In the genomic region with DNA sequence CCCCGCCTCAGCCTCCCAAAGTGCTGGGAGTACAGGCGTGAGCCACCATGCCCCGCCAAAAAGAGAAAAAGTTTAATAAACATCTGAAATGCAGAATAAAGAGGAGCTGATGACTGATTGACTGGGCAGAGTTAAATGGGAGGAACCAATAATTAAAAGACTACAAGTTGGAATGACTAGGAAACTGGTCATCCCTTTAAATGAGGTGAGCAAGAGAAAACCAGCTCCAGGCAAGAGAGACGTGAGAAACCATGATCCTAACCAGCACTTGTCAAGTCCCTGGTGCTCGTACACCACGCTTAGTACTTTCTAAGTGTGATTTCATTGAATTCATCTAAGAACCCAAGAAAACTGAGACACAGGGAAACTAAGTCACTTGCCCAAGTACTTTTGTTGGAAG, we compare ENCODE assay signal across 26 cellular contexts. TPM values are rescaled to one million over a fixed set of nuclear protein-coding genes. Genes with fewer than 3 reads are reported as not detected.
"Had no signal": no experiment of that assay in that cellular context is flagged by ENCODE, and none has a peak within 500 bp of the region (broad histone marks: within the 10 kb centered on the region; RNA-seq: fewer than 3 reads in every experiment).

No MANE protein-coding gene starts in this region.

- ATAC-seq: activated CD8-positive, alpha-beta memory T cell treated with anti-CD3 and anti-CD28 coated beads, Interleukin-2, amount 10 ng/mL, durations not matched to agents 7 days and 5 days; activated naive CD4-positive, alpha-beta T cell treated with anti-CD3 and anti-CD28 coated beads, Interleukin-2, amount 50 U/mL, for 72 hours; activated naive CD8-positive, alpha-beta T cell treated with anti-CD3 and anti-CD28 coated beads, Interleukin-2, amount 50 U/mL, for 24 hours; body of pancreas; SK-N-SH treated with all-trans-retinoic acid at 6 μM for 48 hours had no signal

- H3K27ac ChIP-seq: ascending aorta, body of pancreas, Peyer's patch, RWPE1, SJSA1 had no signal

- H3K36me3 ChIP-seq: ascending aorta, Peyer's patch, SJSA1 had no signal

- H3K4me3 ChIP-seq: ascending aorta, body of pancreas, Peyer's patch, SJSA1 had no signal

- H3K4me1 ChIP-seq: ascending aorta, body of pancreas had no signal

- DNase-seq: activated B cell treated with CpG ODN at 0.5 μM for 24 hours; activated CD4-positive, alpha-beta T cell treated with anti-CD3 and anti-CD28 coated beads for 1 hour; activated CD4-positive, alpha-beta T cell treated with anti-CD3 and anti-CD28 coated beads, Interleukin-2, amount 10 ng/mL, durations not matched to agents 24 days and 14 days; activated CD4-positive, alpha-beta T cell treated with anti-CD3 and anti-CD28 coated beads, Interleukin-2, amount 50 U/mL, for 48 hours; activated CD8-positive, alpha-beta memory T cell treated with anti-CD3 and anti-CD28 coated beads, Interleukin-2, amount 10 ng/mL, durations not matched to agents 7 days and 5 days; activated effector memory CD4-positive, alpha-beta T cell treated with anti-CD3 and anti-CD28 coated beads, Interleukin-2, amount 50 U/mL, for 16 hours; activated naive CD4-positive, alpha-beta T cell treated with Interleukin-2 at 50 U/mL for 16 hours; activated naive CD8-positive, alpha-beta T cell treated with anti-CD3 and anti-CD28 coated beads, Interleukin-2, amount 50 U/mL, for 24 hours; activated T-cell treated with anti-CD3 and anti-CD28 coated beads, Interleukin-2, amount 50 U/mL, for 24 hours; amniotic stem cell; body of pancreas; NCI-H1105 treated with DMSO at 0.1 percent for 48 hours; NCI-H1436 treated with DMSO at 0.1 percent for 48 hours; NCI-H187; NCI-H2081 treated with DMSO at 0.1 percent for 48 hours; NCI-H226; NCI-H82; Peyer's patch; Right ventricle myocardium superior; SW 1271 had no signal

- H3K27me3 ChIP-seq: ascending aorta, body of pancreas, Peyer's patch, SJSA1 had no signal

- H3K9me3 ChIP-seq: ascending aorta, body of pancreas, Peyer's patch, SJSA1 had no signal

RNA-seq across cellular contexts. Expression of gene MAP1LC3B2, which starts 47.9 kb away (rescaled TPM):
- total RNA-seq: ascending aorta, body of pancreas, OCI-LY7 had no signal
